ENCODE assay signal across 8 cellular contexts in the genomic region with DNA sequence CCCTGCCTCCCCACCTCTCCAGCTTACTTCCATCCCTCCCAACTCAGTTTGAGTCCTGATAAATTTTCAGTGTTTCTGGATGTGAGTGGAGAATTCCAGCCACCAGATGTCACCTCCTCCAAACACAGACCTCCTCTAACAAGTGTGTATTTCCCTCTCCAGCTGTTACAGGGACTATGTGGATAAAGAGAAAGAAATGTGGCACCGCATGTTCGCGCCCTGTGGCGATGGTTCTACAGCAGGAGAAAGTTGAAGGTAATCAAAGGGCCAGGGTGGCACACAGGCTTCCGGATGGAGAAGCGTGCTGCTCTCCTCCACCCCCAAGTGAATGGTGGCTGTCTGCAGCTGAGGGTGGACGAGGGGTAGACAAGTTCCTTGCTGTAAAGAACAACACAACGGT. TPM values are rescaled to one million over a fixed set of nuclear protein-coding genes. Genes with fewer than 3 reads are reported as not detected.
DNase-seq lines count a peak whose midpoint lies in the region; ATAC-seq, FAIRE-seq and TF ChIP-seq lines count a peak whose summit lies in the region.

No MANE protein-coding gene starts in this region.

- H2AFZ ChIP-seq in neuron (ENCODE audit: low read depth, low read length): peak overlapping the region; percentile 22

- H3K4me1 ChIP-seq in esophagus muscularis mucosa (peaks cover 0 to 12% (median 7%) of the 10 kb centered on the region in 4 donors), neuron (ENCODE audit: insufficient read depth, low read length) (peaks cover 4% of the 10 kb centered on the region)

- H3K36me3 ChIP-seq in BJ (ENCODE audit: control insufficient read depth, insufficient read depth, low read length) (no peaks in the 10 kb centered on the region), esophagus muscularis mucosa (no peaks in the 10 kb centered on the region), neuron (ENCODE audit: insufficient read depth, low read length) (no peaks in the 10 kb centered on the region)

- H3K4me3 ChIP-seq in BJ (ENCODE audit: low read depth, low read length): no peak overlapping the region
- H3K4me3 ChIP-seq in esophagus muscularis mucosa: peak overlapping the region in 3 of 4 donors; percentile 16 to 29 (median 19)
- H3K4me3 ChIP-seq in neuron (ENCODE audit: low read length): no peak overlapping the region

- ATAC-seq in HG03521 (IDR thresholded peaks at IDR 0.05; ENCODE audit: unreplicated experiment): no peak

- CTCF ChIA-PET in BJ (lab: Yijun Ruan, JAX): interaction anchor here (0.7 to 6.9 kb wide), 16 partner anchors 8 to 110 kb away, joined by 3 to 58 read pairs (median 4); no protein-coding TSS in a partner anchor

- no peak for FAIRE-seq in GM19239 (lab: Jason Lieb, UNC)

- no peak for TF ChIP-seq EP300 in esophagus muscularis mucosa (IDR thresholded peaks at IDR 0.05)

- H3K27me3 ChIP-seq in BJ (ENCODE audit: control insufficient read depth, insufficient read depth, low read length) (peaks cover 4% of the 10 kb centered on the region), esophagus muscularis mucosa (peaks cover 0 to 18% (median 0%) of the 10 kb centered on the region in 4 donors), neuron (ENCODE audit: insufficient read depth, low read length) (no peaks in the 10 kb centered on the region)

- no peak overlapping the region for H3K27ac ChIP-seq in esophagus muscularis mucosa (replicated peaks in 1 of 4)

- DNase-seq in BJ (ENCODE audit: low read depth) (no peak), NCI-H2171 (lab: John Stamatoyannopoulos, UW) (peak; percentile 16), esophagus muscularis mucosa (ENCODE audit: extremely low spot score) (no peak), amniotic stem cell (lab: John Stamatoyannopoulos, UW) (no peak), GM19239 (ENCODE audit: insufficient read length, low spot score) (no peak), HK-2 (ENCODE audit: unreplicated experiment) (no peak)

- intact Hi-C loops in esophagus muscularis mucosa (cut with DNase I): loop anchor here (5.0 kb wide), 1 partner anchor 110 kb away; no protein-coding TSS in a partner anchor

- H3K9me3 ChIP-seq in esophagus muscularis mucosa (no peaks in the 10 kb centered on the region), neuron (ENCODE audit: low read length) (no peaks in the 10 kb centered on the region)

- POLR2A ChIA-PET in BJ (lab: Charles Lee): no interaction called here

- TF ChIP-seq CTCF in BJ (IDR thresholded peaks at IDR 0.05; ENCODE audit: insufficient read depth, low read depth, low read length): peak; percentile 79
- peak; percentile 44 to 57 (median 49) for TF ChIP-seq CTCF in esophagus muscularis mucosa (IDR thresholded peaks at IDR 0.05)

- WGBS in esophagus muscularis mucosa: 31% methylated on average over 8 of the region's 8 CpGs

- TF ChIP-seq POLR2A in esophagus muscularis mucosa (IDR thresholded peaks at IDR 0.05; ENCODE audit: low read depth): no peak

RNA-seq across cellular contexts. Expression of a gene that starts 14.7 kb away (rescaled TPM):
- polyA plus RNA-seq in BJ (2011; rRNA removed): not detected in 2 replicates
- polyA minus RNA-seq in BJ (2011; rRNA and poly(A)+ RNA removed): not detected in 2 replicates
- not detected for total RNA-seq in esophagus muscularis mucosa

RNA-seq across cellular contexts. Expression of a gene that starts 14.8 kb away (rescaled TPM):
- not detected in 2 replicates for polyA plus RNA-seq in BJ (2011; rRNA removed)
- not detected in 2 replicates for polyA minus RNA-seq in BJ (2011; rRNA and poly(A)+ RNA removed)
- under 1 TPM in 2 of 4 donors, not detected in 2; 0.39 to 0.42 TPM for total RNA-seq in esophagus muscularis mucosa

RNA-seq across cellular contexts. Expression of a gene that starts 34.0 kb away (rescaled TPM):
- 13.7 and 23.6 TPM in 2 replicates for polyA plus RNA-seq in BJ (2011; rRNA removed)
- polyA minus RNA-seq in BJ (2011; rRNA and poly(A)+ RNA removed): 8.9 and 13.8 TPM in 2 replicates
- 10 to 100 TPM; 21.6 to 31.5 (median 27.1) TPM for total RNA-seq in esophagus muscularis mucosa

Comparison
In these comparisons a context has a peak if more than half of its experiments do, and no peak if none do; other contexts are left out.
1. H3K4me3 ChIP-seq: peak in esophagus muscularis mucosa (3 of 4); none in BJ (single experiment) and neuron (single experiment).